ENCODE assay signal across 17 cellular contexts in the genomic region with DNA sequence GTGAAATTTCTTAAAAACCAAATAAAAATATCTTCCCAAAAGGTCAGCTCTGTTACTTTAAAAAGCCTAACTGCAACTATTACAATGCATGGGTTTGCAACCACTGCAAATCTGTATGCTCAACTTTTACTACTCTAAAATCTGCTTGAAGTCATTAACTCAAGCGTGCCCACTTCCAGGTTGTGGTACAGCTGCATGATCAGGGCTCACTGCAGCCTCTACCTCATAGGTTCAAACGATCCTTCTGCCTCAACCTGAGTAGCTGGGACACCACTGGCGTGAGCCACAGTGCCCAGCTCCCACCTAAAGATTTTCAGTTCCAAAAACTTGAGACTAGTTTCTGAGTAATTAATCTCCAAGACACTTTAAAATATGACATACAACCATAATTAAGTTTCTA. TPM values are rescaled to one million over a fixed set of nuclear protein-coding genes. Genes with fewer than 3 reads are reported as not detected.
DNase-seq lines count a peak whose midpoint lies in the region; ATAC-seq, FAIRE-seq and TF ChIP-seq lines count a peak whose summit lies in the region.
"Had no signal": no experiment of that assay in that cellular context is flagged by ENCODE, and none has a peak within 500 bp of the region (broad histone marks: within the 10 kb centered on the region; RNA-seq: fewer than 3 reads in every experiment).

No MANE protein-coding gene starts in this region.

- no peak overlapping the region for H2AK5ac ChIP-seq in H1 (ENCODE audit: low read depth, low read length)

- no peak overlapping the region for H2BK12ac ChIP-seq in H1 (ENCODE audit: low read depth, low read length)

- no peak overlapping the region for H3K14ac ChIP-seq in H1 (ENCODE audit: insufficient read length)

- H3K9ac ChIP-seq in H1 (replicated peaks in 1 of 4; ENCODE audit: extremely low read depth in 1 of 4, low read depth in 3 of 4, low read length in 3 of 4) = peak overlapping the region in 1 of 4 experiments; percentile 28; a peak in 1 of 7 replicates

- POLR2A ChIA-PET in T-cell (lab: Charles Lee) (interaction anchor here in 1 of 2 donors (0.6 to 0.9 kb wide), 2 partner anchors 17 to 18 kb away, joined by 3 to 8 read pairs; no protein-coding TSS in a partner anchor), H1 (lab: Charles Lee; ENCODE audit: partially characterized antibody) (interaction anchor here (1.9 to 20.3 kb wide), 6 partner anchors 7 to 24 kb away, joined by 5 to 363 read pairs (median 16); a partner anchor contains a TSS)

- H3K9me3 Mint-ChIP-seq in T-cell (no peaks in the 10 kb centered on the region), type B pancreatic cell (no peaks in the 10 kb centered on the region)

- peaks cover 17 to 46% (median 38%) of the 10 kb centered on the region in 4 experiments; a peak in 6 of 7 replicates for H3K4me1 ChIP-seq in H1 (replicated peaks in 1 of 4; ENCODE audit: control insufficient read depth in 3 of 4, insufficient read depth in 4 of 4, low read length in 3 of 4)

- no peak overlapping the region for H2AFZ ChIP-seq in H1 (ENCODE audit: low read length)

- TF ChIP-seq CTCF in H1 (IDR thresholded peaks at IDR 0.05; ENCODE audit: control extremely low read depth in 1 of 3, insufficient read depth in 1 of 3, low read depth in 1 of 3, low read length in 3 of 3) = no peak
- TF ChIP-seq CTCF in type B pancreatic cell (conservative IDR thresholded peaks at IDR 0.05) = no peak
- TF ChIP-seq CTCF in lower leg skin (IDR thresholded peaks at IDR 0.05) = no peak

- WGBS in H1 (ENCODE audit: extremely low coverage in 1 of 2, insufficient coverage in 1 of 2, insufficient read length in 1 of 2, insufficient replicate concordance in 2 of 2, low coverage in 1 of 2, low lambda C conversion rate in 2 of 2, missing lambda C conversion rate in 1 of 2), 2 experiments = 68% methylated on average over 3 of the region's 3 CpGs; no CpG with 5 or more reads in 1 of the 2 experiments
- WGBS in lower leg skin, 2 donors = 43 to 54% methylated on average over 3 of the region's 3 CpGs

- intact Hi-C loops in lower leg skin (cut with DNase I; ENCODE audit: low total_unique reads) = no loop called here

- H2BK120ac ChIP-seq in H1 (replicated peaks; ENCODE audit: low read depth, low read length) = no peak overlapping the region

- no peak overlapping the region for H4K5ac ChIP-seq in H1 (ENCODE audit: insufficient read length, low read depth, low read length)

- H3K27ac ChIP-seq in H1 (ENCODE audit: low read depth, low read length) = no peak overlapping the region
- H3K27ac ChIP-seq: ascending aorta, prostate gland, transverse colon had no signal

- no peak overlapping the region for H3K56ac ChIP-seq in H1 (replicated peaks; ENCODE audit: insufficient read length, low read depth, low read length)

- H3K36me3 ChIP-seq in H1 (ENCODE audit: control insufficient read depth in 2 of 4, insufficient read depth in 4 of 4, low read length in 3 of 4) = peaks cover 0 to 5% (median 1%) of the 10 kb centered on the region in 4 experiments; a peak in 4 of 8 replicates
- H3K36me3 ChIP-seq: prostate gland, transverse colon had no signal

- H4K91ac ChIP-seq in H1 (replicated peaks; ENCODE audit: insufficient read length, low read length) = no peak overlapping the region

- TF ChIP-seq POLR2A in H1 (IDR thresholded peaks at IDR 0.05; ENCODE audit: control extremely low read depth in 1 of 2, low read depth in 2 of 2, low read length in 2 of 2) (no peak), lower leg skin (IDR thresholded peaks at IDR 0.05) (no peak)

- H3K23ac ChIP-seq in H1 (ENCODE audit: insufficient read length) = no peak overlapping the region

- H3K79me1 ChIP-seq in H1 (ENCODE audit: low read depth, low read length) = peaks cover 3% of the 10 kb centered on the region

- TF ChIP-seq RAD21 in H1 (IDR thresholded peaks at IDR 0.05 in 1 of 2, conservative IDR thresholded peaks at IDR 0.05 in 1 of 2; ENCODE audit: low read depth in 2 of 2, low read length in 2 of 2) = no peak

- peak overlapping the region; percentile 35 to 40; a peak in 2 of 4 replicates for H3K4me2 ChIP-seq in H1 (ENCODE audit: insufficient read depth in 1 of 2, low read depth in 2 of 2, low read length in 2 of 2)

- peak overlapping the region; percentile 74 to 84 (median 79) for H3K4me3 Mint-ChIP-seq in T-cell
- H3K4me3 Mint-ChIP-seq in type B pancreatic cell = no peak overlapping the region

- no peak overlapping the region for H3K18ac ChIP-seq in H1 (ENCODE audit: extremely low read depth, low read length)

- peak; percentile 46 for DNase-seq in stimulated activated CD4-positive, alpha-beta T cell treated with anti-CD3 and anti-CD28 coated beads, Interleukin-15, amount 100 ng/mL, for 24 hours
- DNase-seq in stimulated activated CD4-positive, alpha-beta T cell treated with anti-CD3 and anti-CD28 coated beads, Interleukin-4, amount 100 ng/mL, for 4 hours = no peak
- DNase-seq in T-cell = peak in 7 of 34 experiments; percentile 14 to 52 (median 31)
- no peak for DNase-seq in H1 (ENCODE audit: low read depth in 1 of 2, low spot score in 2 of 2)
- no peak for DNase-seq in type B pancreatic cell (ENCODE audit: extremely low spot score, unreplicated experiment)
- DNase-seq in lower leg skin (ENCODE audit: low spot score in 2 of 2) = no peak
- no peak for DNase-seq in superior temporal gyrus (ENCODE audit: extremely low spot score)
- DNase-seq: GDM1, heart right ventricle, MM.1S, NCI-H446 treated with DMSO at 0.1 percent for 48 hours, SHP77 treated with DMSO at 0.1 percent for 48 hours, transverse colon had no signal

- no peak overlapping the region for H2BK5ac ChIP-seq in H1 (ENCODE audit: low read depth, low read length)

- ATAC-seq in T-cell (replicated peaks in 1 of 4) (peak; percentile 53 to 63 (median 56)), HG02588 (IDR thresholded peaks at IDR 0.05; ENCODE audit: unreplicated experiment) (no peak)
- ATAC-seq: heart right ventricle had no signal

- CTCF ChIA-PET in T-cell (lab: Charles Lee) (interaction anchor here (1.1 to 2.3 kb wide), 11 partner anchors 9 to 36 kb away, joined by 3 to 11 read pairs (median 5); no protein-coding TSS in a partner anchor), H1 (lab: Charles Lee; ENCODE audit: partially characterized antibody) (interaction anchor here (0.6 to 6.0 kb wide), 8 partner anchors 8 to 129 kb away, joined by 3 to 58 read pairs (median 9); a partner anchor contains a TSS)

- H2BK15ac ChIP-seq in H1 (ENCODE audit: low read length) = no peak overlapping the region

- H3K9me3 ChIP-seq in H1 (ENCODE audit: insufficient read depth in 2 of 2, low read depth in 1 of 2, low read length in 1 of 2) = no peaks in the 10 kb centered on the region
- H3K9me3 ChIP-seq: ascending aorta, heart right ventricle, prostate gland, transverse colon had no signal

- no peaks in the 10 kb centered on the region for H3K27me3 Mint-ChIP-seq in T-cell
- H3K27me3 Mint-ChIP-seq in type B pancreatic cell = no peaks in the 10 kb centered on the region

- H4K20me1 ChIP-seq in H1 (replicated peaks in 1 of 2; ENCODE audit: control insufficient read depth in 1 of 2, insufficient read depth in 2 of 2, low read length in 2 of 2) = peaks cover 56% of the 10 kb centered on the region in 2 experiments

- H3K79me2 ChIP-seq in H1 (ENCODE audit: control insufficient read depth in 1 of 2, insufficient read depth in 2 of 2, low read length in 2 of 2) = peaks cover 77 to 100% of the 10 kb centered on the region in 2 experiments

- H3K4me3 ChIP-seq in H1 (ENCODE audit: extremely low read depth in 1 of 4, insufficient read depth in 2 of 4, low read depth in 3 of 4, low read length in 4 of 4) = no peak overlapping the region; a peak in 1 of 8 replicates
- H3K4me3 ChIP-seq in lower leg skin (ENCODE audit: low read depth, poor library complexity, severe bottlenecking) = no peak overlapping the region
- H3K4me3 ChIP-seq: heart right ventricle, prostate gland, transverse colon had no signal

- H3K4ac ChIP-seq in H1 (replicated peaks; ENCODE audit: insufficient read length, low read depth, low read length) = no peak overlapping the region

- no peak for FAIRE-seq in H1 (lab: Jason Lieb, UNC)
- FAIRE-seq: endometrium had no signal

- H2BK20ac ChIP-seq in H1 (ENCODE audit: low read length) = no peak overlapping the region

- H3K4me1 Mint-ChIP-seq in T-cell (peaks cover 90 to 92% (median 91%) of the 10 kb centered on the region in 3 donors), type B pancreatic cell (ENCODE audit: unreplicated experiment) (peaks cover 71% of the 10 kb centered on the region)

- H3K27me3 ChIP-seq in H1 (replicated peaks in 1 of 4; ENCODE audit: control insufficient read depth in 3 of 4, extremely low read depth in 1 of 4, insufficient read depth in 3 of 4, low read length in 3 of 4) = no peaks in the 10 kb centered on the region
- H3K27me3 ChIP-seq: ascending aorta, heart right ventricle, transverse colon had no signal

- no peaks in the 10 kb centered on the region for H3K23me2 ChIP-seq in H1 (ENCODE audit: low read depth, low read length)

- no peak for TF ChIP-seq EP300 in H1 (IDR thresholded peaks at IDR 0.05; ENCODE audit: borderline replicate concordance in 1 of 2, low read depth in 2 of 2, low read length in 2 of 2)

- peaks cover 11% of the 10 kb centered on the region for H3K36me3 Mint-ChIP-seq in T-cell
- peaks cover 4% of the 10 kb centered on the region for H3K36me3 Mint-ChIP-seq in type B pancreatic cell

- H3K27ac Mint-ChIP-seq in T-cell (peak overlapping the region; percentile 89 to 92), type B pancreatic cell (peak overlapping the region; percentile 31)

- H4K8ac ChIP-seq in H1 (ENCODE audit: extremely low read depth, insufficient read depth, low read length) = no peak overlapping the region

RNA-seq across cellular contexts. Expression of a gene that starts 8.2 kb away (rescaled TPM):
- total RNA-seq in T-cell (100 to 1,000 TPM in 3 of 5 donors, 10 to 100 TPM in 2; 70.5 to 116 (median 113) TPM), type B pancreatic cell (ENCODE audit: low replicate concordance) (49.7 and 58.1 TPM in 2 replicates), lower leg skin (100 to 1,000 TPM in 1 of 4 donors, 10 to 100 TPM in 3; 54.2 to 105 (median 70.7) TPM)
- total RNA-seq in H1 (2021; fragmentation: NEBNext Ultra II Directional; extraction: Animal tissue kit (Norgen Biotek cat#: 25700)) = 82.8 and 83.2 TPM in 2 replicates
- 53.6 and 58.8 TPM in 2 replicates for polyA plus RNA-seq in H1 (2011; rRNA removed)
- polyA plus RNA-seq in H1 (2011; cell fraction: cytosol; rRNA removed) = 66.3 TPM
- polyA plus RNA-seq in H1 (2011; cell fraction: nucleus; rRNA removed) = 116 TPM
- polyA plus RNA-seq in H1 (2012, experiment 1 of 2) = 47.3 to 53.1 TPM (median 49.3 TPM) in 4 replicates
- 13.9 TPM for polyA plus RNA-seq in H1 (2012, experiment 2 of 2)
- polyA plus RNA-seq in H1 (2013, experiment 1 of 2) = 63.3 TPM
- polyA plus RNA-seq in H1 (2013, experiment 2 of 2) = 61.2 TPM
- 46.3 and 51.4 TPM in 2 replicates for polyA minus RNA-seq in H1 (2011; rRNA and poly(A)+ RNA removed)
- 31.8 TPM for polyA minus RNA-seq in H1 (2011; cell fraction: cytosol; rRNA and poly(A)+ RNA removed)
- 65.1 TPM for polyA minus RNA-seq in H1 (2011; cell fraction: nucleus; rRNA and poly(A)+ RNA removed)

RNA-seq across cellular contexts. Expression of a gene that starts 19.8 kb away (rescaled TPM):
- total RNA-seq in T-cell (10 to 100 TPM; 33.1 to 43.4 (median 41.2) TPM), type B pancreatic cell (ENCODE audit: low replicate concordance) (55.8 and 68.7 TPM in 2 replicates), lower leg skin (10 to 100 TPM; 39.6 to 59.3 (median 44.2) TPM)
- 72.9 and 73.1 TPM in 2 replicates for total RNA-seq in H1 (2021; fragmentation: NEBNext Ultra II Directional; extraction: Animal tissue kit (Norgen Biotek cat#: 25700))
- 39.7 and 40.7 TPM in 2 replicates for polyA plus RNA-seq in H1 (2011; rRNA removed)
- 44.1 TPM for polyA plus RNA-seq in H1 (2011; cell fraction: cytosol; rRNA removed)
- polyA plus RNA-seq in H1 (2011; cell fraction: nucleus; rRNA removed) = 33.3 TPM
- 43.9 to 48.5 TPM (median 46.8 TPM) in 4 replicates for polyA plus RNA-seq in H1 (2012, experiment 1 of 2)
- polyA plus RNA-seq in H1 (2012, experiment 2 of 2) = 28.5 TPM
- 46.0 TPM for polyA plus RNA-seq in H1 (2013, experiment 1 of 2)
- polyA plus RNA-seq in H1 (2013, experiment 2 of 2) = 45.2 TPM
- 51.3 and 52.9 TPM in 2 replicates for polyA minus RNA-seq in H1 (2011; rRNA and poly(A)+ RNA removed)
- polyA minus RNA-seq in H1 (2011; cell fraction: cytosol; rRNA and poly(A)+ RNA removed) = 29.9 TPM
- polyA minus RNA-seq in H1 (2011; cell fraction: nucleus; rRNA and poly(A)+ RNA removed) = 23.9 TPM

RNA-seq across cellular contexts. Expression of a gene that starts 34.4 kb away (rescaled TPM):
- total RNA-seq in T-cell (1 to 10 TPM; 5.3 to 8.8 (median 8.3) TPM), type B pancreatic cell (ENCODE audit: low replicate concordance) (3.9 and 5.6 TPM in 2 replicates), lower leg skin (1 to 10 TPM in 2 of 4 donors, under 1 TPM in 2; 0.46 to 1.1 (median 0.73) TPM)
- 31.1 and 35.2 TPM in 2 replicates for total RNA-seq in H1 (2021; fragmentation: NEBNext Ultra II Directional; extraction: Animal tissue kit (Norgen Biotek cat#: 25700))
- polyA plus RNA-seq in H1 (2011; rRNA removed) = 23.5 and 39.6 TPM in 2 replicates
- 26.0 TPM for polyA plus RNA-seq in H1 (2011; cell fraction: cytosol; rRNA removed)
- polyA plus RNA-seq in H1 (2011; cell fraction: nucleus; rRNA removed) = 178 TPM
- polyA plus RNA-seq in H1 (2012, experiment 1 of 2) = 15.9 to 29.2 TPM (median 25.3 TPM) in 4 replicates
- polyA plus RNA-seq in H1 (2012, experiment 2 of 2) = 17.4 TPM
- 44.3 TPM for polyA plus RNA-seq in H1 (2013, experiment 1 of 2)
- 44.7 TPM for polyA plus RNA-seq in H1 (2013, experiment 2 of 2)
- polyA minus RNA-seq in H1 (2011; rRNA and poly(A)+ RNA removed) = 6.0 and 6.5 TPM in 2 replicates
- 10.4 TPM for polyA minus RNA-seq in H1 (2011; cell fraction: cytosol; rRNA and poly(A)+ RNA removed)
- 14.7 TPM for polyA minus RNA-seq in H1 (2011; cell fraction: nucleus; rRNA and poly(A)+ RNA removed)

RNA-seq across cellular contexts. Expression of a gene that starts 56.5 kb away (rescaled TPM):
- total RNA-seq in T-cell = 10 to 100 TPM in 2 of 5 donors, 1 to 10 TPM in 3; 5.0 to 12.7 (median 8.5) TPM
- 15.0 and 15.6 TPM in 2 replicates for total RNA-seq in H1 (2021; fragmentation: NEBNext Ultra II Directional; extraction: Animal tissue kit (Norgen Biotek cat#: 25700))
- polyA plus RNA-seq in H1 (2011; rRNA removed) = 4.4 and 6.2 TPM in 2 replicates
- 8.6 TPM for polyA plus RNA-seq in H1 (2011; cell fraction: cytosol; rRNA removed)
- 8.7 TPM for polyA plus RNA-seq in H1 (2011; cell fraction: nucleus; rRNA removed)
- 9.0 to 10.3 TPM (median 10.0 TPM) in 4 replicates for polyA plus RNA-seq in H1 (2012, experiment 1 of 2)
- 4.7 TPM for polyA plus RNA-seq in H1 (2012, experiment 2 of 2)
- 10.2 TPM for polyA plus RNA-seq in H1 (2013, experiment 1 of 2)
- 9.9 TPM for polyA plus RNA-seq in H1 (2013, experiment 2 of 2)
- 5.1 and 5.4 TPM in 2 replicates for polyA minus RNA-seq in H1 (2011; rRNA and poly(A)+ RNA removed)
- 6.5 TPM for polyA minus RNA-seq in H1 (2011; cell fraction: cytosol; rRNA and poly(A)+ RNA removed)
- polyA minus RNA-seq in H1 (2011; cell fraction: nucleus; rRNA and poly(A)+ RNA removed) = 7.9 TPM
- 6.1 and 11.8 TPM in 2 replicates for total RNA-seq in type B pancreatic cell (ENCODE audit: low replicate concordance)
- 10 to 100 TPM; 12.1 to 13.9 (median 13.1) TPM for total RNA-seq in lower leg skin
